16 cellular contexts compared by ENCODE assay signal in genomic region chr21:45461369-45461750, GRCh38. TPM values are rescaled to one million over a fixed set of nuclear protein-coding genes. Genes with fewer than 3 reads are reported as not detected.
DNase-seq lines count a peak whose midpoint lies in the region; ATAC-seq and TF ChIP-seq lines count a peak whose summit lies in the region.
"Had no signal": no experiment of that assay in that cellular context is flagged by ENCODE, and none has a peak within 500 bp of the region (broad histone marks: within the 10 kb centered on the region; RNA-seq: fewer than 3 reads in every experiment).

No MANE protein-coding gene starts in this region.

- H2BK120ac ChIP-seq in mesenchymal stem cell (ENCODE audit: low read depth, low read length), result no peak overlapping the region

- H3K36me3 ChIP-seq in mesenchymal stem cell (ENCODE audit: control insufficient read depth in 1 of 2, insufficient read depth in 2 of 2, low read depth in 1 of 2, low read length in 2 of 2), result peaks cover 0 to 77% of the 10 kb centered on the region in 2 experiments
- peaks cover 0 to 11% (median 0%) of the 10 kb centered on the region in 3 donors for H3K36me3 ChIP-seq in tibial artery
- H3K36me3 ChIP-seq: Peyer's patch had no signal

- no peak overlapping the region for H3K4me2 ChIP-seq in mesenchymal stem cell (ENCODE audit: low read length, poor library complexity, severe bottlenecking)

- H4K91ac ChIP-seq in mesenchymal stem cell (ENCODE audit: low read length), result no peak overlapping the region

- peak overlapping the region in 1 of 2 experiments; percentile 16 for H3K18ac ChIP-seq in mesenchymal stem cell (ENCODE audit: low read depth in 1 of 2, low read length in 2 of 2)

- peaks cover 38% of the 10 kb centered on the region for H3K4me1 ChIP-seq in mesenchymal stem cell (ENCODE audit: control insufficient read depth, insufficient read depth, low read depth, low read length)
- peaks cover 0 to 64% (median 40%) of the 10 kb centered on the region in 4 donors for H3K4me1 ChIP-seq in tibial artery

- no peaks in the 10 kb centered on the region for H3K27me3 ChIP-seq in mesenchymal stem cell (ENCODE audit: control insufficient read depth in 1 of 2, insufficient read depth in 1 of 2, low read length in 2 of 2)
- no peaks in the 10 kb centered on the region for H3K27me3 ChIP-seq in tibial artery
- H3K27me3 ChIP-seq: Peyer's patch had no signal

- H3K79me1 ChIP-seq in mesenchymal stem cell (replicated peaks; ENCODE audit: low read length, poor library complexity, severe bottlenecking), result peaks cover 42% of the 10 kb centered on the region

- H2BK15ac ChIP-seq in mesenchymal stem cell (ENCODE audit: low read depth, poor library complexity, severe bottlenecking), result no peak overlapping the region

- H3K14ac ChIP-seq in mesenchymal stem cell (ENCODE audit: low read length in 2 of 2), result no peak overlapping the region

- ATAC-seq in Right ventricle myocardium superior (ENCODE audit: poor library complexity), result no peak
- ATAC-seq in left cardiac atrium, result no peak
- no peak for ATAC-seq in HG03025 (IDR thresholded peaks at IDR 0.05; ENCODE audit: low FRiP score, unreplicated experiment)
- ATAC-seq in GM18502 (IDR thresholded peaks at IDR 0.05; ENCODE audit: poor library complexity, unreplicated experiment), result no peak

- no peak overlapping the region for H3K9ac ChIP-seq in mesenchymal stem cell (ENCODE audit: low read length)

- H3K4me3 ChIP-seq in mesenchymal stem cell (ENCODE audit: insufficient read depth in 1 of 2, low read depth in 1 of 2, low read length in 2 of 2) (no peak overlapping the region), tibial artery (no peak overlapping the region)
- H3K4me3 ChIP-seq: Peyer's patch had no signal

- H3K9me3 ChIP-seq in mesenchymal stem cell (ENCODE audit: control insufficient read depth, low read length) (peaks cover 11% of the 10 kb centered on the region), tibial artery (no peaks in the 10 kb centered on the region)
- H3K9me3 ChIP-seq: Peyer's patch had no signal

- H2AK5ac ChIP-seq in mesenchymal stem cell (ENCODE audit: low read length, severe bottlenecking), result no peak overlapping the region

- H2BK12ac ChIP-seq in mesenchymal stem cell (ENCODE audit: low read length in 2 of 2), result no peak overlapping the region

- H3K27ac ChIP-seq in mesenchymal stem cell (ENCODE audit: low read length, poor library complexity, severe bottlenecking), result no peak overlapping the region
- peak overlapping the region in 1 of 2 donors; percentile 75 for H3K27ac ChIP-seq in tibial artery
- H3K27ac ChIP-seq: 22Rv1, Peyer's patch had no signal

- DNase-seq in Right ventricle myocardium superior, result peak; percentile 20
- no peak for DNase-seq in left cardiac atrium
- DNase-seq in RPMI7951 (ENCODE audit: low read depth), result peak; percentile 65
- peak; percentile 20 for DNase-seq in mesenchymal stem cell
- no peak for DNase-seq in KBM-7
- no peak for DNase-seq in tibial artery
- DNase-seq: DMS 273 treated with DMSO at 0.1 percent for 48 hours, NCI-H1048, NCI-H146, NCI-H2081, SHP77 treated with DMSO at 0.1 percent for 48 hours had no signal

- H2BK5ac ChIP-seq in mesenchymal stem cell (ENCODE audit: low read depth, low read length, poor library complexity, severe bottlenecking), result no peak overlapping the region

- H4K8ac ChIP-seq in mesenchymal stem cell (ENCODE audit: low read length), result peak overlapping the region; percentile 13

- 68% methylated on average over 5 of the region's 5 CpGs for WGBS in mesenchymal stem cell

- H3K4ac ChIP-seq in mesenchymal stem cell (ENCODE audit: low read depth in 1 of 2, low read length in 2 of 2), result no peak overlapping the region

- H2AFZ ChIP-seq in mesenchymal stem cell (ENCODE audit: low read depth, low read length), result no peak overlapping the region
- H2AFZ ChIP-seq: GM23248 had no signal

- H3K23ac ChIP-seq in mesenchymal stem cell (ENCODE audit: low read length in 2 of 2), result no peak overlapping the region

- TF ChIP-seq CTCF in tibial artery (IDR thresholded peaks at IDR 0.05), result no peak

- intact Hi-C loops in Right ventricle myocardium superior (cut with DNase I) (loop anchor here (10.0 kb wide), 1 partner anchor 363 kb away; no protein-coding TSS in a partner anchor), left cardiac atrium (cut with DNase I) (no loop called here), tibial artery (cut with DNase I; ENCODE audit: low total_unique reads) (no loop called here)

- in situ Hi-C loops in KBM-7 (cut with MboI; ENCODE audit: low pct_unique_long_range_greater_than_20kb, low sequenced_read_pairs), result no loop called here

RNA-seq across cellular contexts. Expression of gene COL18A1, which starts 56.4 kb away (rescaled TPM):
- total RNA-seq in Right ventricle myocardium superior (44.2 TPM), left cardiac atrium (100 to 1,000 TPM in 1 of 2 donors, 10 to 100 TPM in 1; 53.4 to 104 TPM)
- total RNA-seq in RPMI7951 (2014; rRNA removed; shearing (Covaris generic)), result 72.3 and 126 TPM in 2 replicates
- 330 TPM for polyA plus RNA-seq in mesenchymal stem cell (2013, experiment 1 of 2)
- polyA plus RNA-seq in mesenchymal stem cell (2013, experiment 2 of 2), result 322 TPM

Comparison
In these comparisons a context has a peak if more than half of its experiments do, and no peak if none do; other contexts are left out.
1. DNase-seq: peak in Right ventricle myocardium superior (single experiment), RPMI7951 (single experiment) and mesenchymal stem cell (single experiment); none in left cardiac atrium (single experiment), KBM-7 (single experiment) and tibial artery (0 of 2).